In genomic region chr10:101052285-101052684, GRCh38 we compare ENCODE assay signal across 14 cellular contexts. TPM values are rescaled to one million over a fixed set of nuclear protein-coding genes. Genes with fewer than 3 reads are reported as not detected.
DNase-seq lines count a peak whose midpoint lies in the region; FAIRE-seq and TF ChIP-seq lines count a peak whose summit lies in the region.
"Had no signal": no experiment of that assay in that cellular context is flagged by ENCODE, and none has a peak within 500 bp of the region (broad histone marks: within the 10 kb centered on the region; RNA-seq: fewer than 3 reads in every experiment).

No MANE protein-coding gene starts in this region.

- WGBS in spleen, 5 donors: 89 to 97% (median 96%) methylated on average over 2 to 3 of the region's 3 CpGs

- no peak overlapping the region for H3K27ac ChIP-seq in spleen
- H3K27ac ChIP-seq: vagina had no signal

- peaks cover 0 to 44% (median 36%) of the 10 kb centered on the region in 7 donors for H3K27me3 ChIP-seq in spleen (replicated peaks in 1 of 7)

- peak; percentile 48 for DNase-seq in H54 (ENCODE audit: insufficient read length, low spot score)
- peak; percentile 46 for DNase-seq in RKO (ENCODE audit: low spot score)
- peak; percentile 76 for DNase-seq in fibroblast of mammary gland (ENCODE audit: low read depth)
- DNase-seq in spleen: peak; percentile 28
- DNase-seq in dermis blood vessel endothelial cell: no peak
- no peak for DNase-seq in SW 1271 (lab: John Stamatoyannopoulos, UW)
- no peak for DNase-seq in cerebellar nuclear complex (lab: John Stamatoyannopoulos, UW)
- DNase-seq: activated CD4-positive, CD25-positive, alpha-beta regulatory T cell treated with anti-CD3 and anti-CD28 coated beads, Interleukin-2, amount 50 U/mL, for 72 hours; GDM1; KBM-7; NCI-H2171; SHP77 had no signal

- no peaks in the 10 kb centered on the region for H3K36me3 ChIP-seq in spleen
- H3K36me3 ChIP-seq: vagina had no signal

- no peak for TF ChIP-seq POLR2A in H54 (IDR thresholded peaks at IDR 0.05; ENCODE audit: low read depth, low read length)
- no peak for TF ChIP-seq POLR2A in spleen (IDR thresholded peaks at IDR 0.05)

- intact Hi-C loops in spleen (cut with DNase I; ENCODE audit: low total_unique reads): no loop called here

- peak; percentile 52 for FAIRE-seq in H54 (lab: Jason Lieb, UNC)

- H3K4me3 ChIP-seq in fibroblast of mammary gland (ENCODE audit: control insufficient read depth, low read depth, low read length) (no peak overlapping the region), spleen (no peak overlapping the region)
- H3K4me3 ChIP-seq: smooth muscle cell, vagina had no signal

- no peaks in the 10 kb centered on the region for H3K9me3 ChIP-seq in spleen
- H3K9me3 ChIP-seq: vagina had no signal

- TF ChIP-seq CTCF in fibroblast of mammary gland (conservative IDR thresholded peaks at IDR 0.05; ENCODE audit: control insufficient read depth, insufficient read depth, low read depth, low read length) (no peak), spleen (IDR thresholded peaks at IDR 0.05 in 8 of 11, conservative IDR thresholded peaks at IDR 0.05 in 3 of 11) (no peak)

- H3K4me1 ChIP-seq in spleen: peaks cover 6 to 29% (median 15%) of the 10 kb centered on the region in 6 donors

RNA-seq across cellular contexts. Expression of gene KAZALD1, which starts 9.5 kb away (rescaled TPM):
- total RNA-seq in spleen: 10 to 100 TPM; 15.1 to 67.3 (median 57.3) TPM
- polyA plus RNA-seq in spleen: 10 to 100 TPM; 11.6 to 32.5 (median 15.5) TPM
- total RNA-seq in dermis blood vessel endothelial cell: 0.17 and 0.51 TPM in 2 replicates

RNA-seq across cellular contexts. Expression of gene SFXN3, which starts 21.3 kb away (rescaled TPM):
- total RNA-seq in spleen: 10 to 100 TPM; 35.6 to 70.0 (median 44.3) TPM
- polyA plus RNA-seq in spleen: 10 to 100 TPM in 2 of 3 donors, 1 to 10 TPM in 1; 7.9 to 16.6 (median 10.8) TPM
- 64.4 and 68.9 TPM in 2 replicates for total RNA-seq in dermis blood vessel endothelial cell

RNA-seq across cellular contexts. Expression of gene PDZD7, which starts 21.4 kb away (rescaled TPM):
- total RNA-seq in spleen (1 to 10 TPM in 5 of 7 donors, under 1 TPM in 2; 0.42 to 2.3 (median 1.6) TPM), dermis blood vessel endothelial cell (0.34 and 0.88 TPM in 2 replicates)
- polyA plus RNA-seq in spleen: under 1 TPM; 0.17 to 0.77 (median 0.30) TPM

RNA-seq across cellular contexts. Expression of gene LZTS2, which starts 52.7 kb away (rescaled TPM):
- total RNA-seq in spleen: 10 to 100 TPM; 40.9 to 76.6 (median 56.9) TPM
- polyA plus RNA-seq in spleen: 10 to 100 TPM; 21.8 to 55.3 (median 25.9) TPM
- 43.6 and 57.8 TPM in 2 replicates for total RNA-seq in dermis blood vessel endothelial cell

Comparison
In these comparisons a context has a peak if more than half of its experiments do, and no peak if none do; other contexts are left out.
1. DNase-seq: peak in H54 (single experiment), RKO (single experiment), fibroblast of mammary gland (single experiment) and spleen (single experiment); none in dermis blood vessel endothelial cell (single experiment), SW 1271 (0 of 2) and cerebellar nuclear complex (0 of 2).
2. RNA of gene KAZALD1, which starts 9.5 kb away (total RNA-seq): 15.1 to 67.3 TPM in spleen; 0.17 to 0.51 TPM in dermis blood vessel endothelial cell; every median in the first group is over 10 times any median in the second.